1 cellular context compared by ENCODE assay signal in the genomic region with DNA sequence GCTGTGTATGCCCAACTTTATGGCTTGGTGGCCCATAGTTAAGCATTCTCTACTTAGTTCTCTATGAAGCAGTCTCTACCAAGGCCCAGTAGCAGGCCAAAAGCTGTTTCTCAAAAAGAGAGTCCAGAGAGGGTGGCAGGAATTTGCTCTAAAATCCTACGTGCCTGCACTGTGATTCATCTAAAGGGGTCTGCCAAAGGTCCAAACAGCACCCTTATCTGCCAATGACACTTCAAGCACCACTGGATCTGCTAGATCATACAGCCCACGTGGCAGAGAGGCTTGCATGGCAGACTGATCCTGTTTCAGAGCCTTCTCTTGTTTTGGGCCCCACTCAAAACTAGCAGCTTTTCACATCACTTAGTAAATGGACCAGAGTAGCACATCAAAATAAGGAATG.
DNase-seq lines count a peak whose midpoint lies in the region; ATAC-seq lines count a peak whose summit lies in the region.
"Not testable (repeated sequence)": the region's sequence is repeated elsewhere in the genome, so short reads cannot be mapped to it uniquely, and the experiment has no call there.

No MANE protein-coding gene starts in this region.

- intact Hi-C loops in left cardiac atrium (cut with DNase I) = not testable (repeated sequence)

- peak; percentile 59 to 75 for ATAC-seq in left cardiac atrium

- DNase-seq in left cardiac atrium = not testable (repeated sequence)
